ENCODE assay signal across 10 cellular contexts in genomic region chr16:69448470-69449193, GRCh38. TPM values are rescaled to one million over a fixed set of nuclear protein-coding genes. Genes with fewer than 3 reads are reported as not detected.
DNase-seq lines count a peak whose midpoint lies in the region; ATAC-seq and TF ChIP-seq lines count a peak whose summit lies in the region.
"Had no signal": no experiment of that assay in that cellular context is flagged by ENCODE, and none has a peak within 500 bp of the region (broad histone marks: within the 10 kb centered on the region; RNA-seq: fewer than 3 reads in every experiment).

No MANE protein-coding gene starts in this region.

- H3K9me3 ChIP-seq in WERI-Rb-1 (ENCODE audit: severe bottlenecking) (no peaks in the 10 kb centered on the region), right cardiac atrium (ENCODE audit: control insufficient read depth, low read length) (no peaks in the 10 kb centered on the region), tibial nerve (no peaks in the 10 kb centered on the region)
- H3K9me3 ChIP-seq: BLaER1 had no signal

- TF ChIP-seq CTCF in WERI-Rb-1 (IDR thresholded peaks at IDR 0.05; ENCODE audit: low read depth, low read length) (no peak), tibial nerve (IDR thresholded peaks at IDR 0.05) (no peak)

- intact Hi-C loops in right cardiac atrium (cut with DNase I): no loop called here

- no peak for DNase-seq in activated T-cell treated with anti-CD3 and anti-CD28 coated beads, Interleukin-2, amount 50 U/mL, for 72 hours
- no peak for DNase-seq in activated T-cell treated with anti-CD3 and anti-CD28 coated beads, Interleukin-2, amount 50 U/mL, for 1 hour
- DNase-seq in WERI-Rb-1 (no peak), right cardiac atrium (no peak), tibial nerve (ENCODE audit: low spot score in 2 of 2) (no peak), GF-D8 (lab: John Stamatoyannopoulos, UW) (no peak), SKM-1 treated with dmso at 0.1 percent for 144 hours (lab: John Stamatoyannopoulos, UW; ENCODE audit: unreplicated experiment) (no peak)
- DNase-seq: activated naive CD4-positive, alpha-beta T cell had no signal

- H3K27me3 Mint-ChIP-seq in activated T-cell treated with anti-CD3 and anti-CD28 coated beads, Interleukin-2, amount 50 U/mL, for 72 hours (ENCODE audit: low read depth): no peaks in the 10 kb centered on the region

- H3K4me1 ChIP-seq in right cardiac atrium (ENCODE audit: control insufficient read depth, insufficient read depth, low read length): peaks cover 6% of the 10 kb centered on the region
- peaks cover 0 to 49% (median 12%) of the 10 kb centered on the region in 4 donors for H3K4me1 ChIP-seq in tibial nerve

- H3K9me3 Mint-ChIP-seq in activated T-cell treated with anti-CD3 and anti-CD28 coated beads, Interleukin-2, amount 50 U/mL, for 72 hours: no peaks in the 10 kb centered on the region

- WGBS in right cardiac atrium: 48% methylated on average over 3 of the region's 3 CpGs
- WGBS in tibial nerve, 2 donors: 23 to 26% methylated on average over 3 of the region's 3 CpGs

- H3K4me1 Mint-ChIP-seq in activated T-cell treated with anti-CD3 and anti-CD28 coated beads, Interleukin-2, amount 50 U/mL, for 72 hours (ENCODE audit: low read depth): peaks cover 33% of the 10 kb centered on the region

- no peak for TF ChIP-seq POLR2A in tibial nerve (IDR thresholded peaks at IDR 0.05)

- H3K27ac ChIP-seq in WERI-Rb-1 (peak overlapping the region; percentile 5; the same call in 1 of the 2 replicates), right cardiac atrium (ENCODE audit: low read length) (peak overlapping the region; percentile 72), tibial nerve (peak overlapping the region; percentile 38 to 82 (median 64))
- H3K27ac ChIP-seq: BLaER1 had no signal

- TF ChIP-seq EP300 in tibial nerve (IDR thresholded peaks at IDR 0.05): peak in 1 of 2 donors; percentile 6

- H3K4me3 ChIP-seq in WERI-Rb-1 (ENCODE audit: low read depth, low read length) (no peak overlapping the region), right cardiac atrium (ENCODE audit: low read length) (no peak overlapping the region), tibial nerve (no peak overlapping the region)
- H3K4me3 ChIP-seq: BLaER1 had no signal

- no peak for ATAC-seq in activated T-cell treated with anti-CD3 and anti-CD28 coated beads, Interleukin-2, amount 50 U/mL, for 72 hours (replicated peaks in 1 of 2)
- peak; percentile 25 to 45 for ATAC-seq in right cardiac atrium
- ATAC-seq in HG03457 (IDR thresholded peaks at IDR 0.05; ENCODE audit: unreplicated experiment): no peak

- H3K4me3 Mint-ChIP-seq in activated T-cell treated with anti-CD3 and anti-CD28 coated beads, Interleukin-2, amount 50 U/mL, for 72 hours: no peak overlapping the region

- H3K27me3 ChIP-seq in WERI-Rb-1 (ENCODE audit: insufficient read depth, low read depth, severe bottlenecking) (no peaks in the 10 kb centered on the region), right cardiac atrium (ENCODE audit: control insufficient read depth, insufficient read depth) (no peaks in the 10 kb centered on the region), tibial nerve (no peaks in the 10 kb centered on the region)
- H3K27me3 ChIP-seq: BLaER1 had no signal

- H3K27ac Mint-ChIP-seq in activated T-cell treated with anti-CD3 and anti-CD28 coated beads, Interleukin-2, amount 50 U/mL, for 72 hours: peak overlapping the region; percentile 49

- H3K36me3 Mint-ChIP-seq in activated T-cell treated with anti-CD3 and anti-CD28 coated beads, Interleukin-2, amount 50 U/mL, for 72 hours (ENCODE audit: insufficient read depth in 2 of 2): peaks cover 6 to 29% of the 10 kb centered on the region in 2 donors

- peaks cover 20% of the 10 kb centered on the region for H3K36me3 ChIP-seq in WERI-Rb-1
- H3K36me3 ChIP-seq in tibial nerve: peaks cover 0 to 19% (median 0%) of the 10 kb centered on the region in 3 donors

RNA-seq across cellular contexts. Expression of gene CYB5B, which starts 24.2 kb away (rescaled TPM):
- total RNA-seq in activated T-cell treated with anti-CD3 and anti-CD28 coated beads, Interleukin-2, amount 50 U/mL, for 72 hours: 100 to 1,000 TPM; 176 to 197 TPM
- total RNA-seq in right cardiac atrium (10 to 100 TPM; 65.0 to 68.7 (median 65.9) TPM), tibial nerve (10 to 100 TPM; 26.6 to 45.9 (median 30.7) TPM)
- polyA plus RNA-seq in right cardiac atrium: 63.9 TPM

Comparison
In these comparisons a context has a peak if more than half of its experiments do, and no peak if none do; other contexts are left out.
1. ATAC-seq: peak in right cardiac atrium (2 of 2); none in activated T-cell treated with anti-CD3 and anti-CD28 coated beads, Interleukin-2, amount 50 U/mL, for 72 hours (0 of 2) and HG03457 (single experiment).
2. H3K27ac ChIP-seq: peak in every context shown above with its lines; median percentile 72 in right cardiac atrium; 64 in tibial nerve; 5 in WERI-Rb-1.